Comparison of ENCODE assay signal across 1 cellular context in the genomic region with DNA sequence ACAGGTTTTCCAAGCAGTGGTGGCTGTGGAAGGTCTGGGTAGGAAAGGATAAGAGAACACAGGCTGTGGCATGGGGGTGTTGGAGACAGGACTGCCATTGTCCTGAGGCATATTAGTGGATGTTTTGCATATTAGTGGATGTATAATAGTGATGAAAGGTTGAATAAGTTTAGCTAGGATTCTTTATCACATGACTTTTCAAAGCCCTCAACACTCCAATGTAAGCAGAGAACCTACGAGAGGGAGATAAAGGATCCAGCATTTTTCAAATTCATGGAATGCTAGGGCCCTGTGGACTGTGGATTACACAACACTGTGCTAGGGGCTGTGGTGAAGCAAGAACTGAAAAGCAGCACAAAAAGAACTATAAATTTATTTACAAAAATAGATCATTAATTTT.
TF ChIP-seq lines count a peak whose summit lies in the region.

No MANE protein-coding gene starts in this region.

TF ChIP-seq in HepG2, 621 proteins besides CTCF, POLR2A, EP300 and RAD21 (continued from another document and continues in another):
- TF ChIP-seq, protein P1, sequence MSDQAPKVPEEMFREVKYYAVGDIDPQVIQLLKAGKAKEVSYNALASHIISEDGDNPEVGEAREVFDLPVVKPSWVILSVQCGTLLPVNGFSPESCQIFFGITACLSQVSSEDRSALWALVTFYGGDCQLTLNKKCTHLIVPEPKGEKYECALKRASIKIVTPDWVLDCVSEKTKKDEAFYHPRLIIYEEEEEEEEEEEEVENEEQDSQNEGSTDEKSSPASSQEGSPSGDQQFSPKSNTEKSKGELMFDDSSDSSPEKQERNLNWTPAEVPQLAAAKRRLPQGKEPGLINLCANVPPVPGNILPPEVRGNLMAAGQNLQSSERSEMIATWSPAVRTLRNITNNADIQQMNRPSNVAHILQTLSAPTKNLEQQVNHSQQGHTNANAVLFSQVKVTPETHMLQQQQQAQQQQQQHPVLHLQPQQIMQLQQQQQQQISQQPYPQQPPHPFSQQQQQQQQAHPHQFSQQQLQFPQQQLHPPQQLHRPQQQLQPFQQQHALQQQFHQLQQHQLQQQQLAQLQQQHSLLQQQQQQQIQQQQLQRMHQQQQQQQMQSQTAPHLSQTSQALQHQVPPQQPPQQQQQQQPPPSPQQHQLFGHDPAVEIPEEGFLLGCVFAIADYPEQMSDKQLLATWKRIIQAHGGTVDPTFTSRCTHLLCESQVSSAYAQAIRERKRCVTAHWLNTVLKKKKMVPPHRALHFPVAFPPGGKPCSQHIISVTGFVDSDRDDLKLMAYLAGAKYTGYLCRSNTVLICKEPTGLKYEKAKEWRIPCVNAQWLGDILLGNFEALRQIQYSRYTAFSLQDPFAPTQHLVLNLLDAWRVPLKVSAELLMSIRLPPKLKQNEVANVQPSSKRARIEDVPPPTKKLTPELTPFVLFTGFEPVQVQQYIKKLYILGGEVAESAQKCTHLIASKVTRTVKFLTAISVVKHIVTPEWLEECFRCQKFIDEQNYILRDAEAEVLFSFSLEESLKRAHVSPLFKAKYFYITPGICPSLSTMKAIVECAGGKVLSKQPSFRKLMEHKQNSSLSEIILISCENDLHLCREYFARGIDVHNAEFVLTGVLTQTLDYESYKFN (CRISPR knock-in tag; conservative IDR thresholded peaks at IDR 0.05), result no peak
- TF ChIP-seq, protein P2, sequence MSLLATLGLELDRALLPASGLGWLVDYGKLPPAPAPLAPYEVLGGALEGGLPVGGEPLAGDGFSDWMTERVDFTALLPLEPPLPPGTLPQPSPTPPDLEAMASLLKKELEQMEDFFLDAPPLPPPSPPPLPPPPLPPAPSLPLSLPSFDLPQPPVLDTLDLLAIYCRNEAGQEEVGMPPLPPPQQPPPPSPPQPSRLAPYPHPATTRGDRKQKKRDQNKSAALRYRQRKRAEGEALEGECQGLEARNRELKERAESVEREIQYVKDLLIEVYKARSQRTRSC (CRISPR knock-in tag; IDR thresholded peaks at IDR 0.05; ENCODE audit: low read depth), result no peak
- TF ChIP-seq, protein P3, sequence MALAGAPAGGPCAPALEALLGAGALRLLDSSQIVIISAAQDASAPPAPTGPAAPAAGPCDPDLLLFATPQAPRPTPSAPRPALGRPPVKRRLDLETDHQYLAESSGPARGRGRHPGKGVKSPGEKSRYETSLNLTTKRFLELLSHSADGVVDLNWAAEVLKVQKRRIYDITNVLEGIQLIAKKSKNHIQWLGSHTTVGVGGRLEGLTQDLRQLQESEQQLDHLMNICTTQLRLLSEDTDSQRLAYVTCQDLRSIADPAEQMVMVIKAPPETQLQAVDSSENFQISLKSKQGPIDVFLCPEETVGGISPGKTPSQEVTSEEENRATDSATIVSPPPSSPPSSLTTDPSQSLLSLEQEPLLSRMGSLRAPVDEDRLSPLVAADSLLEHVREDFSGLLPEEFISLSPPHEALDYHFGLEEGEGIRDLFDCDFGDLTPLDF (CRISPR knock-in tag; IDR thresholded peaks at IDR 0.05), result no peak
- TF ChIP-seq ARID2 (CRISPR knock-in tag; IDR thresholded peaks at IDR 0.05; ENCODE audit: borderline replicate concordance), result no peak
- TF ChIP-seq TGIF2 (CRISPR knock-in tag; IDR thresholded peaks at IDR 0.05), result no peak
- TF ChIP-seq ZNF253 (CRISPR knock-in tag; IDR thresholded peaks at IDR 0.05; ENCODE audit: borderline replicate concordance), result no peak
- no peak for TF ChIP-seq GTF3A (CRISPR knock-in tag; conservative IDR thresholded peaks at IDR 0.05)
- no peak for TF ChIP-seq NR1H2 (CRISPR knock-in tag; IDR thresholded peaks at IDR 0.05; ENCODE audit: borderline replicate concordance, low read depth)
- no peak for TF ChIP-seq DNMT3B (CRISPR knock-in tag; conservative IDR thresholded peaks at IDR 0.05)
- TF ChIP-seq ISX (CRISPR knock-in tag; conservative IDR thresholded peaks at IDR 0.05), result no peak
- peak; percentile 28; the same call in 1 of the 2 replicates for TF ChIP-seq HDAC2 (CRISPR knock-in tag; IDR thresholded peaks at IDR 0.05)
- TF ChIP-seq RFXANK (CRISPR knock-in tag; IDR thresholded peaks at IDR 0.05), result no peak
- TF ChIP-seq SNRNP70 (IDR thresholded peaks at IDR 0.05; ENCODE audit: low read depth, low read length), result no peak
- TF ChIP-seq POLR2G (IDR thresholded peaks at IDR 0.05; ENCODE audit: low read depth, low read length), result no peak
- no peak for TF ChIP-seq ZNF761 (CRISPR knock-in tag; conservative IDR thresholded peaks at IDR 0.05)
- TF ChIP-seq, protein P4, sequence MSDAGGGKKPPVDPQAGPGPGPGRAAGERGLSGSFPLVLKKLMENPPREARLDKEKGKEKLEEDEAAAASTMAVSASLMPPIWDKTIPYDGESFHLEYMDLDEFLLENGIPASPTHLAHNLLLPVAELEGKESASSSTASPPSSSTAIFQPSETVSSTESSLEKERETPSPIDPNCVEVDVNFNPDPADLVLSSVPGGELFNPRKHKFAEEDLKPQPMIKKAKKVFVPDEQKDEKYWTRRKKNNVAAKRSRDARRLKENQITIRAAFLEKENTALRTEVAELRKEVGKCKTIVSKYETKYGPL (CRISPR knock-in tag; IDR thresholded peaks at IDR 0.05), result no peak
- no peak for TF ChIP-seq ASH2L (IDR thresholded peaks at IDR 0.05; ENCODE audit: insufficient read length, low read depth, low read length)
- TF ChIP-seq SOX13 (IDR thresholded peaks at IDR 0.05), result no peak
- TF ChIP-seq SOX13 (CRISPR knock-in tag; conservative IDR thresholded peaks at IDR 0.05 in 1 of 2, IDR thresholded peaks at IDR 0.05 in 1 of 2), result peak in 1 of 2 experiments; percentile 64; a peak in 2 of 4 replicates
- TF ChIP-seq, protein P5, sequence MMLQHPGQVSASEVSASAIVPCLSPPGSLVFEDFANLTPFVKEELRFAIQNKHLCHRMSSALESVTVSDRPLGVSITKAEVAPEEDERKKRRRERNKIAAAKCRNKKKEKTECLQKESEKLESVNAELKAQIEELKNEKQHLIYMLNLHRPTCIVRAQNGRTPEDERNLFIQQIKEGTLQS (CRISPR knock-in tag; IDR thresholded peaks at IDR 0.05), result no peak
- no peak for TF ChIP-seq TCF12 (IDR thresholded peaks at IDR 0.05)
- no peak for TF ChIP-seq TCF12 (CRISPR knock-in tag; IDR thresholded peaks at IDR 0.05)
- no peak for TF ChIP-seq PAWR (CRISPR knock-in tag; IDR thresholded peaks at IDR 0.05; ENCODE audit: borderline replicate concordance)
- TF ChIP-seq ZNF263 (CRISPR knock-in tag; IDR thresholded peaks at IDR 0.05), result no peak
- TF ChIP-seq, protein P6, sequence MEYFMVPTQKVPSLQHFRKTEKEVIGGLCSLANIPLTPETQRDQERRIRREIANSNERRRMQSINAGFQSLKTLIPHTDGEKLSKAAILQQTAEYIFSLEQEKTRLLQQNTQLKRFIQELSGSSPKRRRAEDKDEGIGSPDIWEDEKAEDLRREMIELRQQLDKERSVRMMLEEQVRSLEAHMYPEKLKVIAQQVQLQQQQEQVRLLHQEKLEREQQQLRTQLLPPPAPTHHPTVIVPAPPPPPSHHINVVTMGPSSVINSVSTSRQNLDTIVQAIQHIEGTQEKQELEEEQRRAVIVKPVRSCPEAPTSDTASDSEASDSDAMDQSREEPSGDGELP (IDR thresholded peaks at IDR 0.05; ENCODE audit: borderline replicate concordance, low read depth), result no peak
- TF ChIP-seq, protein P7, sequence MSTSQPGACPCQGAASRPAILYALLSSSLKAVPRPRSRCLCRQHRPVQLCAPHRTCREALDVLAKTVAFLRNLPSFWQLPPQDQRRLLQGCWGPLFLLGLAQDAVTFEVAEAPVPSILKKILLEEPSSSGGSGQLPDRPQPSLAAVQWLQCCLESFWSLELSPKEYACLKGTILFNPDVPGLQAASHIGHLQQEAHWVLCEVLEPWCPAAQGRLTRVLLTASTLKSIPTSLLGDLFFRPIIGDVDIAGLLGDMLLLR (CRISPR knock-in tag; IDR thresholded peaks at IDR 0.05), result no peak
- TF ChIP-seq, protein P8, sequence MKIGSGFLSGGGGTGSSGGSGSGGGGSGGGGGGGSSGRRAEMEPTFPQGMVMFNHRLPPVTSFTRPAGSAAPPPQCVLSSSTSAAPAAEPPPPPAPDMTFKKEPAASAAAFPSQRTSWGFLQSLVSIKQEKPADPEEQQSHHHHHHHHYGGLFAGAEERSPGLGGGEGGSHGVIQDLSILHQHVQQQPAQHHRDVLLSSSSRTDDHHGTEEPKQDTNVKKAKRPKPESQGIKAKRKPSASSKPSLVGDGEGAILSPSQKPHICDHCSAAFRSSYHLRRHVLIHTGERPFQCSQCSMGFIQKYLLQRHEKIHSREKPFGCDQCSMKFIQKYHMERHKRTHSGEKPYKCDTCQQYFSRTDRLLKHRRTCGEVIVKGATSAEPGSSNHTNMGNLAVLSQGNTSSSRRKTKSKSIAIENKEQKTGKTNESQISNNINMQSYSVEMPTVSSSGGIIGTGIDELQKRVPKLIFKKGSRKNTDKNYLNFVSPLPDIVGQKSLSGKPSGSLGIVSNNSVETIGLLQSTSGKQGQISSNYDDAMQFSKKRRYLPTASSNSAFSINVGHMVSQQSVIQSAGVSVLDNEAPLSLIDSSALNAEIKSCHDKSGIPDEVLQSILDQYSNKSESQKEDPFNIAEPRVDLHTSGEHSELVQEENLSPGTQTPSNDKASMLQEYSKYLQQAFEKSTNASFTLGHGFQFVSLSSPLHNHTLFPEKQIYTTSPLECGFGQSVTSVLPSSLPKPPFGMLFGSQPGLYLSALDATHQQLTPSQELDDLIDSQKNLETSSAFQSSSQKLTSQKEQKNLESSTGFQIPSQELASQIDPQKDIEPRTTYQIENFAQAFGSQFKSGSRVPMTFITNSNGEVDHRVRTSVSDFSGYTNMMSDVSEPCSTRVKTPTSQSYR (CRISPR knock-in tag; IDR thresholded peaks at IDR 0.05; ENCODE audit: borderline replicate concordance), result no peak
- no peak for TF ChIP-seq HOXA3 (CRISPR knock-in tag; IDR thresholded peaks at IDR 0.05)
- TF ChIP-seq NFIC (IDR thresholded peaks at IDR 0.05; ENCODE audit: low read length), result 0 out of 2 replicates have a peak, but pooled peaks have one; percentile 25
- TF ChIP-seq, protein P9, sequence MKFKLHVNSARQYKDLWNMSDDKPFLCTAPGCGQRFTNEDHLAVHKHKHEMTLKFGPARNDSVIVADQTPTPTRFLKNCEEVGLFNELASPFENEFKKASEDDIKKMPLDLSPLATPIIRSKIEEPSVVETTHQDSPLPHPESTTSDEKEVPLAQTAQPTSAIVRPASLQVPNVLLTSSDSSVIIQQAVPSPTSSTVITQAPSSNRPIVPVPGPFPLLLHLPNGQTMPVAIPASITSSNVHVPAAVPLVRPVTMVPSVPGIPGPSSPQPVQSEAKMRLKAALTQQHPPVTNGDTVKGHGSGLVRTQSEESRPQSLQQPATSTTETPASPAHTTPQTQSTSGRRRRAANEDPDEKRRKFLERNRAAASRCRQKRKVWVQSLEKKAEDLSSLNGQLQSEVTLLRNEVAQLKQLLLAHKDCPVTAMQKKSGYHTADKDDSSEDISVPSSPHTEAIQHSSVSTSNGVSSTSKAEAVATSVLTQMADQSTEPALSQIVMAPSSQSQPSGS (CRISPR knock-in tag; IDR thresholded peaks at IDR 0.05), result no peak
- TF ChIP-seq ZNF235 (CRISPR knock-in tag; IDR thresholded peaks at IDR 0.05; ENCODE audit: borderline replicate concordance), result no peak
- TF ChIP-seq ZNF614 (CRISPR knock-in tag; IDR thresholded peaks at IDR 0.05; ENCODE audit: borderline replicate concordance), result 0 out of 2 replicates have a peak, but pooled peaks have one; percentile 59
- TF ChIP-seq ZNF274 (CRISPR knock-in tag; IDR thresholded peaks at IDR 0.05), result no peak
- peak; percentile 17; the same call in 1 of the 2 replicates for TF ChIP-seq KLF11 (CRISPR knock-in tag; IDR thresholded peaks at IDR 0.05)
- no peak for TF ChIP-seq ZNF333 (CRISPR knock-in tag; IDR thresholded peaks at IDR 0.05; ENCODE audit: borderline replicate concordance)
- TF ChIP-seq, protein P10, sequence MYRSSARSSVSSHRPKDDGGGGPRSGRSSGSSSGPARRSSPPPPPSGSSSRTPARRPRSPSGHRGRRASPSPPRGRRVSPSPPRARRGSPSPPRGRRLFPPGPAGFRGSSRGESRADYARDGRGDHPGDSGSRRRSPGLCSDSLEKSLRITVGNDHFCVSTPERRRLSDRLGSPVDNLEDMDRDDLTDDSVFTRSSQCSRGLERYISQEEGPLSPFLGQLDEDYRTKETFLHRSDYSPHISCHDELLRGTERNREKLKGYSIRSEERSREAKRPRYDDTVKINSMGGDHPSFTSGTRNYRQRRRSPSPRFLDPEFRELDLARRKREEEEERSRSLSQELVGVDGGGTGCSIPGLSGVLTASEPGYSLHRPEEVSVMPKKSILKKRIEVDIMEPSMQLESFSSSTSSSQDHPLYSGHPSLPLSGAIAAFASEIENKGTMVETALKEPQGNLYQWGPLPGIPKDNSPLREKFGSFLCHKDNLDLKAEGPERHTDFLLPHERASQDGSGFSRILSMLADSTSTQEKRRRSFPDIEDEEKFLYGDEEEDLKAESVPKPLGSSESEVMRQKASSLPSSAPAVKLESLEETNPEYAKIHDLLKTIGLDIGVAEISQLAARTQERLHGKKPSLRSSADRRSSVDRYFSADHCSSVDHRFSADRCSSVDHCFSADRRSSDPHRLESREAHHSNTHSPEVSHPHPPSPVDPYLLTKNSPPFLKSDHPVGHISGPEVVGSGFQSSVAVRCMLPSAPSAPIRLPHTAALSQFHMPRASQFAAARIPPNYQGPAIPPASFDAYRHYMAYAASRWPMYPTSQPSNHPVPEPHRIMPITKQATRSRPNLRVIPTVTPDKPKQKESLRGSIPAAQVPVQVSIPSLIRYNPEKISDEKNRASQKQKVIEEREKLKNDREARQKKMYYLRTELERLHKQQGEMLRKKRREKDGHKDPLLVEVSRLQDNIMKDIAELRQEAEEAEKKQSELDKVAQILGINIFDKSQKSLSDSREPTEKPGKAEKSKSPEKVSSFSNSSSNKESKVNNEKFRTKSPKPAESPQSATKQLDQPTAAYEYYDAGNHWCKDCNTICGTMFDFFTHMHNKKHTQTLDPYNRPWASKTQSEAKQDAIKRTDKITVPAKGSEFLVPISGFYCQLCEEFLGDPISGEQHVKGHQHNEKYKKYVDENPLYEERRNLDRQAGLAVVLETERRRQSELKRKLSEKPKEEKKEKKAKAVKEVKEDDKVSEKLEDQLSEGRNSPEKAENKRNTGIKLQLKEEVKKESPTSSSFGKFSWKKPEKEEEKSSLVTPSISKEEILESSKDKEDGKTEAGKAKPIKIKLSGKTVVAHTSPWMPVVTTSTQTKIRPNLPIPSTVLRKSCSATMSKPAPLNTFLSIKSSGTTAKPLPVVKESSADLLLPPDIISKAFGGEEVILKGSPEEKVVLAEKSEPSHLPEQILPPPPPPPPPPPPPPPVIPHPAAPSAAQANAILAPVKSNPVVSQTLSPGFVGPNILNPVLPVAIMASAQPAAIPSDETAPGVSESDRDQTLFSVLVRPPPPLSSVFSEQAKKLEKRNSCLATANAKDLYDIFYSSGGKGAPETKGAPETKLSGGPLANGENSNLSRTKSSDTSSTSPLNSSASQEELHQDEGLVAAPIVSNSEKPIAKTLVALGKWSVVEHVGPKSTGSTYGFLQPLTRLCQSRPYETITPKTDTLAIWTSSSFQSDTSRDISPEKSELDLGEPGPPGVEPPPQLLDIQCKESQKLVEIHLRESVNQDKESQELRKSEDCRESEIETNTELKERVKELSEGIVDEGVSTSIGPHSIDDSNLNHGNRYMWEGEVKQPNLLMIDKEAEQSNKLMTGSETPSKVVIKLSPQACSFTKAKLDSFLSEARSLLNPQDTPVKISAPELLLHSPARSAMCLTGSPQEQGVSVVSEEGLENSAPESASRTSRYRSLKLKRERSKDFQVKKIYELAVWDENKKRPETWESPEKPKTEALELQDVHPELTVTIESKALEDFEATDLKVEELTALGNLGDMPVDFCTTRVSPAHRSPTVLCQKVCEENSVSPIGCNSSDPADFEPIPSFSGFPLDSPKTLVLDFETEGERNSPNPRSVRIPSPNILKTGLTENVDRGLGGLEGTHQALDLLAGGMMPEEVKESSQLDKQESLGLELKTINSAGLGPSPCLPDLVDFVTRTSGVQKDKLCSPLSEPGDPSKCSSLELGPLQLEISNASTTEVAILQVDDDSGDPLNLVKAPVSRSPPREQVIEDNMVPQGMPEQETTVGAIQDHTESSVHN (CRISPR knock-in tag; IDR thresholded peaks at IDR 0.05), result no peak
- no peak for TF ChIP-seq ZNF256 (CRISPR knock-in tag; conservative IDR thresholded peaks at IDR 0.05)
- no peak for TF ChIP-seq ZNF367 (CRISPR knock-in tag; IDR thresholded peaks at IDR 0.05; ENCODE audit: borderline replicate concordance)
- TF ChIP-seq NR2F1 (CRISPR knock-in tag; IDR thresholded peaks at IDR 0.05), result no peak
